In genomic region chr10:80397014-80397413, GRCh38 we compare ENCODE assay signal across 2 cellular contexts.
TF ChIP-seq lines count a peak whose summit lies in the region.

No MANE protein-coding gene starts in this region.

TF ChIP-seq in A549, 52 proteins besides CTCF, POLR2A, EP300 and RAD21 (continued from another document):
- no peak for TF ChIP-seq HES2 (IDR thresholded peaks at IDR 0.05)
- TF ChIP-seq FOSB (CRISPR knock-in tag; IDR thresholded peaks at IDR 0.05): no peak
- no peak for TF ChIP-seq EHF (CRISPR knock-in tag; IDR thresholded peaks at IDR 0.05)
- TF ChIP-seq TP53 (CRISPR knock-in tag; IDR thresholded peaks at IDR 0.05): no peak
- TF ChIP-seq E2F6 (IDR thresholded peaks at IDR 0.05; ENCODE audit: borderline replicate concordance, low read depth): no peak
- TF ChIP-seq ZC3H11A (IDR thresholded peaks at IDR 0.05): no peak
- no peak for TF ChIP-seq HOXB13 (CRISPR knock-in tag; IDR thresholded peaks at IDR 0.05; ENCODE audit: low read depth)
- no peak for TF ChIP-seq MYC (IDR thresholded peaks at IDR 0.05; ENCODE audit: borderline replicate concordance, low read length)

TF ChIP-seq in HEK293, 187 proteins besides CTCF, POLR2A, EP300 and RAD21 (continued from another document):
- TF ChIP-seq PATZ1 (tag by site-specific recombination; IDR thresholded peaks at IDR 0.05) (peak; percentile 23; the same call in 1 of the 2 replicates), ZNF223 (tag by site-specific recombination; IDR thresholded peaks at IDR 0.05) (no peak), ZBTB17 (tag by site-specific recombination; IDR thresholded peaks at IDR 0.05) (peak; percentile 24; the same call in 1 of the 2 replicates), ZNF768 (tag by site-specific recombination; IDR thresholded peaks at IDR 0.05) (no peak)
